8 cellular contexts compared by ENCODE assay signal in genomic region chrX:81202413-81202794, GRCh38. TPM values are rescaled to one million over a fixed set of nuclear protein-coding genes. Genes with fewer than 3 reads are reported as not detected.
DNase-seq lines count a peak whose midpoint lies in the region; ATAC-seq and TF ChIP-seq lines count a peak whose summit lies in the region.

No MANE protein-coding gene starts in this region.

- no peak for TF ChIP-seq CTCF in brain (conservative IDR thresholded peaks at IDR 0.05)

- no peaks in the 10 kb centered on the region for H3K9me3 Mint-ChIP-seq in CD4-positive, CD25-positive, alpha-beta regulatory T cell
- peaks cover 0 to 4% (median 3%) of the 10 kb centered on the region in 5 experiments for H3K9me3 Mint-ChIP-seq in brain

- H3K27ac Mint-ChIP-seq in CD4-positive, CD25-positive, alpha-beta regulatory T cell = peak overlapping the region; percentile 92 to 96 (median 96)
- peak overlapping the region; percentile 96 to 99 (median 97) for H3K27ac Mint-ChIP-seq in brain

- peaks cover 12% of the 10 kb centered on the region for H3K4me1 ChIP-seq in CD4-positive, CD25-positive, alpha-beta regulatory T cell (ENCODE audit: control insufficient read depth, insufficient read depth, low read length, poor library complexity, severe bottlenecking)

- peak in 1 of 3 donors; percentile 24 for DNase-seq in CD4-positive, CD25-positive, alpha-beta regulatory T cell
- DNase-seq in left colon (no peak), HuH-7 (ENCODE audit: low spot score) (no peak), hepatic stellate cell (ENCODE audit: low spot score) (no peak)

- H3K27me3 ChIP-seq in CD4-positive, CD25-positive, alpha-beta regulatory T cell (ENCODE audit: control insufficient read depth, insufficient read depth, low read length) = no peaks in the 10 kb centered on the region

- H3K27me3 Mint-ChIP-seq in CD4-positive, CD25-positive, alpha-beta regulatory T cell = no peaks in the 10 kb centered on the region
- H3K27me3 Mint-ChIP-seq in brain = peaks cover 9% of the 10 kb centered on the region

- ATAC-seq in CD4-positive, CD25-positive, alpha-beta regulatory T cell (ENCODE audit: low read depth in 2 of 2) = no peak
- ATAC-seq in left colon (peak; percentile 28), GM21717 (IDR thresholded peaks at IDR 0.05; ENCODE audit: unreplicated experiment) (no peak)

- H3K4me3 ChIP-seq in CD4-positive, CD25-positive, alpha-beta regulatory T cell (ENCODE audit: low read depth, low read length) = peak overlapping the region; percentile 96

- peak overlapping the region; percentile 81 for H3K27ac ChIP-seq in CD4-positive, CD25-positive, alpha-beta regulatory T cell (ENCODE audit: insufficient read depth, low read length, poor library complexity, severe bottlenecking)
- H3K27ac ChIP-seq in KOPT-K1 (ENCODE audit: low read depth, low read length, poor library complexity, severe bottlenecking) = peak overlapping the region; percentile 90
- peak overlapping the region; percentile 82 for H3K27ac ChIP-seq in temporal lobe (ENCODE audit: low read depth, low read length)

- no peaks in the 10 kb centered on the region for H3K36me3 ChIP-seq in CD4-positive, CD25-positive, alpha-beta regulatory T cell (ENCODE audit: control insufficient read depth, insufficient read depth, low read length)
- H3K36me3 ChIP-seq in KOPT-K1 (ENCODE audit: insufficient read depth, low read length) = no peaks in the 10 kb centered on the region

- peak overlapping the region; percentile 93 to 99 (median 98) for H3K4me3 Mint-ChIP-seq in CD4-positive, CD25-positive, alpha-beta regulatory T cell
- H3K4me3 Mint-ChIP-seq in brain = peak overlapping the region; percentile 86 to 97 (median 94)

- peaks cover 7% of the 10 kb centered on the region for H3K36me3 Mint-ChIP-seq in CD4-positive, CD25-positive, alpha-beta regulatory T cell
- peaks cover 19% of the 10 kb centered on the region for H3K36me3 Mint-ChIP-seq in brain

- intact Hi-C loops in left colon (cut with DNase I, micrococcal nuclease) = no loop called here

- peaks cover 24 to 64% (median 39%) of the 10 kb centered on the region in 4 donors for H3K4me1 Mint-ChIP-seq in CD4-positive, CD25-positive, alpha-beta regulatory T cell
- peaks cover 28% of the 10 kb centered on the region for H3K4me1 Mint-ChIP-seq in brain

- no peaks in the 10 kb centered on the region for H3K9me3 ChIP-seq in CD4-positive, CD25-positive, alpha-beta regulatory T cell (ENCODE audit: control insufficient read depth in 2 of 2, low read length in 2 of 2)
- H3K9me3 ChIP-seq in KOPT-K1 (ENCODE audit: insufficient read depth, low read length, poor library complexity, severe bottlenecking) = no peaks in the 10 kb centered on the region

RNA-seq across cellular contexts. Expression of gene SH3BGRL, which starts 0.5 kb away (rescaled TPM):
- total RNA-seq in CD4-positive, CD25-positive, alpha-beta regulatory T cell = 105 TPM
- polyA plus RNA-seq in CD4-positive, CD25-positive, alpha-beta regulatory T cell = 100 to 1,000 TPM; 195 to 231 (median 213) TPM
- polyA plus RNA-seq in brain (ENCODE audit: insufficient read depth, low read depth, low replicate concordance) = 32.5 TPM
- total RNA-seq in left colon = 10 to 100 TPM; 55.2 to 87.5 TPM
- 86.5 TPM for total RNA-seq in temporal lobe

RNA-seq across cellular contexts. Expression of gene HMGN5, which starts 0.7 kb away (rescaled TPM):
- 0.84 TPM for total RNA-seq in CD4-positive, CD25-positive, alpha-beta regulatory T cell
- polyA plus RNA-seq in CD4-positive, CD25-positive, alpha-beta regulatory T cell = 1 to 10 TPM; 1.5 to 2.6 (median 1.9) TPM
- polyA plus RNA-seq in brain (ENCODE audit: insufficient read depth, low read depth, low replicate concordance) = 2.2 TPM
- total RNA-seq in left colon (1 to 10 TPM; 4.2 to 4.5 TPM), temporal lobe (3.4 TPM)
